Comparison of ENCODE assay signal across 27 cellular contexts in the genomic region with DNA sequence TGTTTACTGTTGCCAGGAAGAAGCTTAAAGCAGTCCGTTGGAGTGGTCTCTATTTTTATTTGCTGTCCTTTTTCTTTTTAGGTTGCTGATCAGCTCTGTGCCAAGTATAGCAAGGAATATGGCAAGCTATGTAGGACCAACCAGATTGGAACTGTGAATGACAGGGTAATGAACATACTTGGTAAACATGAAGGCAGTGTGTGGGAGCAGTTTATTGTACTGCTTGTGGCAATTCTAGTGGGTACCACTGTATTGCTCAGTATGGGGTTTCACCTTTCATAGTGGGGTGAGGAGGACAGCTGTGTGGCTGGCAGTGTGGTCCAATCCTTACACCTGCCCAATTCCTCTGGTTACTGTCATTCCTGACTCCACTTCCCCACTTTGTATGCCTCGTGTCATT.
"Had no signal": no experiment of that assay in that cellular context is flagged by ENCODE, and none has a peak within 500 bp of the region (broad histone marks: within the 10 kb centered on the region; RNA-seq: fewer than 3 reads in every experiment).

No MANE protein-coding gene starts in this region.

- H3K27ac Mint-ChIP-seq: activated CD4-positive, alpha-beta memory T cell treated with anti-CD3 and anti-CD28 coated beads for 36 hours; activated CD4-positive, alpha-beta T cell treated with anti-CD3 and anti-CD28 coated beads, Interleukin-2, amount 10 ng/mL, durations not matched to agents 24 days and 14 days; activated T-helper 1 cell treated with anti-CD3 and anti-CD28 coated beads, Interleukin-12 subunit alpha, Interleukin-12 subunit beta, Interleukin-2, Interleukin-4 antibody, amounts not matched to agents 30 ng/mL and 10 ng/mL and 1 ng/mL, durations not matched to agents 14 hours and 24 hours and 36 hours; neural progenitor cell; T-cell; T-helper 2 cell treated with Interferon-gamma antibody and Interleukin-4, amounts not matched to agents 5 μg/mL and 100 μg/mL, for 36 hours had no signal

- H3K9me3 Mint-ChIP-seq: activated CD4-positive, alpha-beta memory T cell treated with anti-CD3 and anti-CD28 coated beads for 36 hours; activated CD4-positive, alpha-beta T cell treated with anti-CD3 and anti-CD28 coated beads, Interleukin-2, amount 10 ng/mL, durations not matched to agents 24 days and 14 days; activated T-helper 1 cell treated with anti-CD3 and anti-CD28 coated beads, Interleukin-12 subunit alpha, Interleukin-12 subunit beta, Interleukin-2, Interleukin-4 antibody, amounts not matched to agents 30 ng/mL and 10 ng/mL and 1 ng/mL, durations not matched to agents 14 hours and 24 hours and 36 hours; immature natural killer cell; naive thymus-derived CD4-positive, alpha-beta T cell; neural progenitor cell; T-cell; T-helper 2 cell treated with Interferon-gamma antibody and Interleukin-4, amounts not matched to agents 5 μg/mL and 100 μg/mL, for 36 hours had no signal

- H3K4me1 Mint-ChIP-seq: neural progenitor cell had no signal

- ATAC-seq: gastroesophageal sphincter; naive thymus-derived CD4-positive, alpha-beta T cell; psoas muscle; T-cell had no signal

- H3K27me3 Mint-ChIP-seq: activated CD4-positive, alpha-beta memory T cell treated with anti-CD3 and anti-CD28 coated beads for 36 hours; activated CD4-positive, alpha-beta T cell treated with anti-CD3 and anti-CD28 coated beads, Interleukin-2, amount 10 ng/mL, durations not matched to agents 24 days and 14 days; naive thymus-derived CD4-positive, alpha-beta T cell; T-cell had no signal

- H3K4me3 Mint-ChIP-seq: activated CD4-positive, alpha-beta memory T cell treated with anti-CD3 and anti-CD28 coated beads for 36 hours; activated CD4-positive, alpha-beta T cell treated with anti-CD3 and anti-CD28 coated beads, Interleukin-2, amount 10 ng/mL, durations not matched to agents 24 days and 14 days; activated T-helper 1 cell treated with anti-CD3 and anti-CD28 coated beads, Interleukin-12 subunit alpha, Interleukin-12 subunit beta, Interleukin-2, Interleukin-4 antibody, amounts not matched to agents 30 ng/mL and 10 ng/mL and 1 ng/mL, durations not matched to agents 14 hours and 24 hours and 36 hours; immature natural killer cell; naive thymus-derived CD4-positive, alpha-beta T cell; neural progenitor cell; T-cell; T-helper 2 cell treated with Interferon-gamma antibody and Interleukin-4, amounts not matched to agents 5 μg/mL and 100 μg/mL, for 36 hours had no signal

- DNase-seq: activated CD4-positive, alpha-beta memory T cell treated with anti-CD3 and anti-CD28 coated beads for 36 hours; activated CD4-positive, alpha-beta T cell treated with anti-CD3 and anti-CD28 coated beads, Interleukin-2, amount 10 ng/mL, durations not matched to agents 24 days and 14 days; activated CD4-positive, CD25-positive, alpha-beta regulatory T cell; activated gamma-delta T cell; activated naive CD4-positive, alpha-beta T cell treated with anti-CD3 and anti-CD28 coated beads, Interleukin-2, amount 50 U/mL, for 16 hours; anterior cingulate cortex; brain microvascular endothelial cell; dorsolateral prefrontal cortex; effector memory CD4-positive, alpha-beta T cell; hypothalamus; immature natural killer cell; kidney; midbrain; naive thymus-derived CD4-positive, alpha-beta T cell; occipital lobe; psoas muscle; stimulated activated CD4-positive, alpha-beta T cell treated with anti-CD3 and anti-CD28 coated beads, Interleukin-1b, Interleukin-23, amount 100 ng/mL, for 48 hours; stimulated activated CD4-positive, alpha-beta T cell treated with anti-CD3 and anti-CD28 coated beads, Interleukin-4, amount 100 ng/mL, for 4 hours; stimulated activated CD8-positive, alpha-beta memory T cell treated with anti-CD3 and anti-CD28 coated beads, Interleukin-4, amount 100 ng/mL, for 48 hours; stimulated activated naive CD4-positive, alpha-beta T cell; T-cell; testis; transverse colon had no signal
